ENCODE assay signal across 17 cellular contexts in genomic region chr21:36584980-36585940, GRCh38.
DNase-seq lines count a peak whose midpoint lies in the region; ATAC-seq and TF ChIP-seq lines count a peak whose summit lies in the region.
"Had no signal": no experiment of that assay in that cellular context is flagged by ENCODE, and none has a peak within 500 bp of the region (broad histone marks: within the 10 kb centered on the region; RNA-seq: fewer than 3 reads in every experiment).

No MANE protein-coding gene starts in this region.

- peaks cover 5% of the 10 kb centered on the region for H3K27me3 Mint-ChIP-seq in endodermal cell (ENCODE audit: insufficient read depth)

- no peaks in the 10 kb centered on the region for H3K27me3 ChIP-seq in endodermal cell (ENCODE audit: control insufficient read depth, insufficient read depth, low read length, poor library complexity, severe bottlenecking)
- H3K27me3 ChIP-seq: ascending aorta, thyroid gland had no signal

- peak; percentile 16 for TF ChIP-seq CTCF in GM12873 (IDR thresholded peaks at IDR 0.05; ENCODE audit: insufficient read depth, low read depth, low read length, missing control alignments)
- peak; percentile 40 for TF ChIP-seq CTCF in endodermal cell (conservative IDR thresholded peaks at IDR 0.05)

- no peak for ATAC-seq in GM21717 (IDR thresholded peaks at IDR 0.05; ENCODE audit: unreplicated experiment)
- ATAC-seq: left lobe of liver had no signal

- H3K9ac ChIP-seq in endodermal cell (ENCODE audit: extremely low read depth, low read length, poor library complexity, severe bottlenecking): no peak overlapping the region

- H3K4me3 Mint-ChIP-seq in endodermal cell: no peak overlapping the region
- H3K4me3 Mint-ChIP-seq: nephron had no signal

- H3K27ac Mint-ChIP-seq in endodermal cell: no peak overlapping the region
- H3K27ac Mint-ChIP-seq: nephron had no signal

- no peaks in the 10 kb centered on the region for H3K9me3 ChIP-seq in endodermal cell (ENCODE audit: control insufficient read depth, low read length)
- H3K9me3 ChIP-seq: ascending aorta, HAP-1, thyroid gland had no signal

- no peaks in the 10 kb centered on the region for H3K36me3 Mint-ChIP-seq in endodermal cell (ENCODE audit: low read depth)

- H3K4me1 Mint-ChIP-seq in endodermal cell: no peaks in the 10 kb centered on the region

- DNase-seq in DMS 273 (lab: John Stamatoyannopoulos, UW; ENCODE audit: unreplicated experiment) (peak; percentile 7), DMS 273 treated with DMSO at 0.1 percent for 48 hours (lab: John Stamatoyannopoulos, UW) (no peak), RPMI8226 (peak; percentile 14), endodermal cell (no peak), NCI-H2029 (lab: John Stamatoyannopoulos, UW) (no peak), NCI-H128 (lab: John Stamatoyannopoulos, UW; ENCODE audit: unreplicated experiment) (no peak)
- DNase-seq: 8988T, NCI-H187, PC-9, thyroid gland had no signal

- 84 to 94% methylated on average over 5 to 6 of the region's 6 CpGs for WGBS in endodermal cell (ENCODE audit: insufficient coverage in 1 of 2, insufficient read length in 1 of 2), 2 experiments

- no peak overlapping the region for H3K4me3 ChIP-seq in endodermal cell (ENCODE audit: low read length)
- H3K4me3 ChIP-seq: ascending aorta, HAP-1, PC-9, skin epidermis, thyroid gland had no signal

- no peaks in the 10 kb centered on the region for H3K36me3 ChIP-seq in endodermal cell (ENCODE audit: control insufficient read depth, insufficient read depth, low read length)
- H3K36me3 ChIP-seq: ascending aorta, HAP-1, thyroid gland had no signal

- no peak overlapping the region for H3K27ac ChIP-seq in endodermal cell (ENCODE audit: low read depth, low read length)
- H3K27ac ChIP-seq: ascending aorta, PC-9, skin epidermis, thyroid gland had no signal

- H3K4me1 ChIP-seq in endodermal cell (ENCODE audit: control insufficient read depth, insufficient read depth, low read length): no peaks in the 10 kb centered on the region
- H3K4me1 ChIP-seq: ascending aorta, HAP-1, thyroid gland had no signal

- H3K9me3 Mint-ChIP-seq in endodermal cell: no peaks in the 10 kb centered on the region
- H3K9me3 Mint-ChIP-seq: nephron had no signal

Comparison
In these comparisons a context has a peak if more than half of its experiments do, and no peak if none do; other contexts are left out.
1. DNase-seq: peak in DMS 273 (single experiment) and RPMI8226 (single experiment); none in DMS 273 treated with DMSO at 0.1 percent for 48 hours (single experiment), endodermal cell (single experiment), NCI-H2029 (single experiment) and NCI-H128 (single experiment).